16 cellular contexts compared by ENCODE assay signal in genomic region chr10:71815515-71816130, GRCh38. TPM values are rescaled to one million over a fixed set of nuclear protein-coding genes. Genes with fewer than 3 reads are reported as not detected.
DNase-seq lines count a peak whose midpoint lies in the region; ATAC-seq, FAIRE-seq and TF ChIP-seq lines count a peak whose summit lies in the region.
"Had no signal": no experiment of that assay in that cellular context is flagged by ENCODE, and none has a peak within 500 bp of the region (broad histone marks: within the 10 kb centered on the region; RNA-seq: fewer than 3 reads in every experiment).

No MANE protein-coding gene starts in this region.

- no peak overlapping the region for H3K4me2 ChIP-seq in GM12878 (ENCODE audit: control insufficient read depth, insufficient read depth)

- H3K4me1 Mint-ChIP-seq in activated naive CD4-positive, alpha-beta T cell treated with anti-CD3 and anti-CD28 coated beads for 36 hours (ENCODE audit: low read depth) = peaks cover 2% of the 10 kb centered on the region

- no peak for TF ChIP-seq EP300 in GM12878 (IDR thresholded peaks at IDR 0.05; ENCODE audit: borderline replicate concordance in 1 of 2, control insufficient read depth in 1 of 2, low read depth in 2 of 2, low read length in 2 of 2)

- no peaks in the 10 kb centered on the region for H4K20me1 ChIP-seq in GM12878 (ENCODE audit: control insufficient read depth, insufficient read depth)

- intact Hi-C loops in left ventricle myocardium inferior (cut with micrococcal nuclease) = loop anchor here (10.0 kb wide), 1 partner anchor 431 kb away; no protein-coding TSS in a partner anchor
- intact Hi-C loops in cardiac septum (cut with DNase I) = loop anchor here (10.0 kb wide), 1 partner anchor 241 kb away; no protein-coding TSS in a partner anchor
- intact Hi-C loops in GM12878 (cut with micrococcal nuclease; ENCODE audit: unreplicated experiment) = no loop called here
- intact Hi-C loops in activated naive CD4-positive, alpha-beta T cell treated with anti-CD3 and anti-CD28 coated beads for 36 hours (cut with micrococcal nuclease) = no loop called here

- H3K4me3 ChIP-seq in left ventricle myocardium inferior = no peak overlapping the region
- no peak overlapping the region for H3K4me3 ChIP-seq in GM12878
- H3K4me3 ChIP-seq: BLaER1 treated with 17β-estradiol and CSF1 and Interleukin-3, amounts not matched to agents 10 nM and 100 nM had no signal

- peak; percentile 21; the same call in 1 of the 2 replicates for TF ChIP-seq POLR2A in GM12878 (IDR thresholded peaks at IDR 0.05; ENCODE audit: low read depth, low read length)

- no peaks in the 10 kb centered on the region for H3K27me3 Mint-ChIP-seq in activated naive CD4-positive, alpha-beta T cell treated with anti-CD3 and anti-CD28 coated beads for 36 hours (ENCODE audit: low read depth)
- H3K27me3 Mint-ChIP-seq: IgD-negative memory B cell had no signal

- TF ChIP-seq RAD21 in GM12878 (IDR thresholded peaks at IDR 0.05; ENCODE audit: insufficient read depth, low read depth, low read length) = no peak

- H3K9me3 Mint-ChIP-seq in activated naive CD4-positive, alpha-beta T cell treated with anti-CD3 and anti-CD28 coated beads for 36 hours = no peaks in the 10 kb centered on the region
- H3K9me3 Mint-ChIP-seq: H9, IgD-negative memory B cell had no signal

- CTCF ChIA-PET in GM12878 (lab: Yijun Ruan, JAX) = interaction anchor here (0.6 to 8.9 kb wide), 2 partner anchors 80 to 710 kb away, joined by 3 to 46 read pairs; no protein-coding TSS in a partner anchor
- CTCF ChIA-PET in activated naive CD4-positive, alpha-beta T cell treated with anti-CD3 and anti-CD28 coated beads for 36 hours (lab: Charles Lee) = interaction anchor here (0.8 kb wide), 1 partner anchor 118 kb away, joined by 4 read pairs; no protein-coding TSS in a partner anchor

- H3K4me1 ChIP-seq in left ventricle myocardium inferior (peaks cover 58% of the 10 kb centered on the region), GM12878 (ENCODE audit: control insufficient read depth, insufficient read depth, low read length) (peaks cover 3% of the 10 kb centered on the region; the same call in 1 of the 2 replicates)

- no peak for ATAC-seq in GM12878
- ATAC-seq in HG02571 (IDR thresholded peaks at IDR 0.05; ENCODE audit: unreplicated experiment) = no peak

- H3K27ac Mint-ChIP-seq in activated naive CD4-positive, alpha-beta T cell treated with anti-CD3 and anti-CD28 coated beads for 36 hours = no peak overlapping the region
- H3K27ac Mint-ChIP-seq: IgD-negative memory B cell had no signal

- H3K36me3 ChIP-seq in left ventricle myocardium inferior = peaks cover 61% of the 10 kb centered on the region
- H3K36me3 ChIP-seq in GM12878 (ENCODE audit: control insufficient read depth in 2 of 2, insufficient read depth in 2 of 2, low read length in 1 of 2) = peaks cover 7 to 37% of the 10 kb centered on the region in 2 experiments

- H3K9ac ChIP-seq in GM12878 (ENCODE audit: control insufficient read depth, insufficient read depth, low read length) = no peak overlapping the region

- BruUV-seq in GM12878 (replicated peaks; lab: Mats Ljungman, UMichigan) = no TSS peak

- H3K4me3 Mint-ChIP-seq in activated naive CD4-positive, alpha-beta T cell treated with anti-CD3 and anti-CD28 coated beads for 36 hours = no peak overlapping the region
- H3K4me3 Mint-ChIP-seq: H9, IgD-negative memory B cell had no signal

- no peaks in the 10 kb centered on the region for H3K9me3 ChIP-seq in left ventricle myocardium inferior (replicated peaks)
- H3K9me3 ChIP-seq in GM12878 (replicated peaks; ENCODE audit: control insufficient read depth, insufficient read depth, low read length) = no peaks in the 10 kb centered on the region
- H3K9me3 ChIP-seq: BLaER1 treated with 17β-estradiol and CSF1 and Interleukin-3, amounts not matched to agents 10 nM and 100 nM had no signal

- 93% methylated on average over 15 of the region's 15 CpGs for WGBS in GM12878 (ENCODE audit: insufficient coverage, insufficient replicate concordance, low lambda C conversion rate, missing lambda C conversion rate)

- H3K27ac ChIP-seq in left ventricle myocardium inferior (replicated peaks) = peak overlapping the region; percentile 86
- no peak overlapping the region for H3K27ac ChIP-seq in GM12878 (ENCODE audit: control insufficient read depth, insufficient read depth)
- peak overlapping the region; percentile 39 for H3K27ac ChIP-seq in layer of hippocampus (ENCODE audit: low read depth, low read length)
- peak overlapping the region; percentile 18 for H3K27ac ChIP-seq in substantia nigra (ENCODE audit: low read depth, low read length, poor library complexity, severe bottlenecking)

- in situ Hi-C loops in GM12878 (cut with MboI) = no loop called here

- TF ChIP-seq CTCF in left ventricle myocardium inferior (IDR thresholded peaks at IDR 0.05; ENCODE audit: borderline replicate concordance) = no peak
- no peak for TF ChIP-seq CTCF in GM12878 (IDR thresholded peaks at IDR 0.05 in 2 of 3, conservative IDR thresholded peaks at IDR 0.05 in 1 of 3; ENCODE audit: control insufficient read depth in 2 of 3, extremely low read depth in 1 of 3, insufficient read depth in 1 of 3, low read depth in 3 of 3, low read length in 3 of 3)

- SMC1A ChIA-PET in GM12878 (lab: Charles Lee; ENCODE audit: uncharacterized antibody, unreplicated experiment) = interaction anchor here (1.1 to 2.4 kb wide), 2 partner anchors 15 to 81 kb away, joined by 3 to 9 read pairs; no protein-coding TSS in a partner anchor

- no peak overlapping the region for H2AFZ ChIP-seq in GM12878 (ENCODE audit: control insufficient read depth, low read depth, low read length)

- RAD21 ChIA-PET in GM12878 (lab: Charles Lee; ENCODE audit: unreplicated experiment) = no interaction called here

- H3K79me2 ChIP-seq in GM12878 (ENCODE audit: control insufficient read depth, insufficient read depth, low read length) = no peaks in the 10 kb centered on the region

- POLR2A ChIA-PET in GM12878 (lab: Charles Lee) = no interaction called here

- H3K27me3 ChIP-seq in left ventricle myocardium inferior (ENCODE audit: low read depth) (no peaks in the 10 kb centered on the region), GM12878 (replicated peaks in 1 of 2; ENCODE audit: control insufficient read depth in 2 of 2, insufficient read depth in 2 of 2, low read length in 1 of 2) (no peaks in the 10 kb centered on the region), layer of hippocampus (ENCODE audit: control insufficient read depth, insufficient read depth, low read length) (no peaks in the 10 kb centered on the region)
- H3K27me3 ChIP-seq: BLaER1 treated with 17β-estradiol and CSF1 and Interleukin-3, amounts not matched to agents 10 nM and 100 nM had no signal

- peaks cover 11% of the 10 kb centered on the region for H3K36me3 Mint-ChIP-seq in activated naive CD4-positive, alpha-beta T cell treated with anti-CD3 and anti-CD28 coated beads for 36 hours (ENCODE audit: low read depth)

- FAIRE-seq in GM12878 (lab: Jason Lieb, UNC) = no peak

- no peak for DNase-seq in left ventricle myocardium inferior
- DNase-seq in cardiac septum (ENCODE audit: low spot score) = no peak
- DNase-seq in GM12878 (ENCODE audit: low read depth, low spot score) = no peak
- DNase-seq in substantia nigra (lab: John Stamatoyannopoulos, UW) = peak in 1 of 49 donors; percentile 20
- DNase-seq in NCI-H1048 (lab: John Stamatoyannopoulos, UW) = no peak
- DNase-seq in activated naive CD4-positive, alpha-beta T cell treated with anti-CD3 and anti-CD28 coated beads for 36 hours = no peak
- DNase-seq: DMS 273 treated with DMSO at 0.1 percent for 48 hours; NCI-H1930; NCI-H446 treated with DMSO at 0.1 percent for 48 hours; NK-92 treated with Interleukin-12 subunit alpha and Interleukin-12 subunit beta, amount 100 ng/mL, for 24 hours; RPMI8226 had no signal

RNA-seq across cellular contexts. Expression of gene PSAP, which starts 35.4 kb away (rescaled TPM):
- 1,672 TPM for total RNA-seq in left ventricle myocardium inferior
- 1,123 TPM for total RNA-seq in cardiac septum
- 269 and 285 TPM in 2 replicates for total RNA-seq in GM12878 (2013; cell fraction: nucleolus; rRNA removed)
- total RNA-seq in GM12878 (2014; rRNA removed) = 287 and 299 TPM in 2 replicates
- 178 and 179 TPM in 2 replicates for total RNA-seq in GM12878 (2014; rRNA removed; fragmentation: Illumina TruSeq; extraction: Trizol)
- total RNA-seq in GM12878 (2021) = 336 and 346 TPM in 2 replicates
- polyA plus RNA-seq in GM12878 (2011; ENCODE audit: low read depth) = 193 TPM
- 190 and 232 TPM in 2 replicates for polyA plus RNA-seq in GM12878 (2011; rRNA removed)
- polyA plus RNA-seq in GM12878 (2011; cell fraction: cytosol; rRNA removed) = 284 and 288 TPM in 2 replicates
- polyA plus RNA-seq in GM12878 (2011; cell fraction: nucleus; rRNA removed) = 240 and 286 TPM in 2 replicates
- 258 and 314 TPM in 2 replicates for polyA plus RNA-seq in GM12878 (2012)
- polyA plus RNA-seq in GM12878 (2014; fragmentation: Illumina TruSeq; extraction: Trizol) = 251 and 258 TPM in 2 replicates
- 100 to 1,000 TPM; 280 to 312 TPM for polyA plus RNA-seq in GM12878 (2014; fragmentation: Nextera tagmentation; extraction: Ambion mirVana)
- 309 and 310 TPM in 2 replicates for polyA plus RNA-seq in GM12878 (2014; rRNA removed)
- 100 to 1,000 TPM; 275 to 291 TPM for polyA plus RNA-seq in GM12878 (2016; fragmentation: Nextera tagmentation; extraction: Ambion mirVana)
- 185 and 279 TPM in 2 replicates for polyA minus RNA-seq in GM12878 (2011; rRNA and poly(A)+ RNA removed)
- polyA minus RNA-seq in GM12878 (2011; cell fraction: cytosol; rRNA and poly(A)+ RNA removed) = 85.0 and 93.7 TPM in 2 replicates
- 43.9 and 51.0 TPM in 2 replicates for polyA minus RNA-seq in GM12878 (2011; cell fraction: nucleus; rRNA and poly(A)+ RNA removed)
- 100 to 1,000 TPM; 129 to 133 TPM for total RNA-seq in activated naive CD4-positive, alpha-beta T cell treated with anti-CD3 and anti-CD28 coated beads for 36 hours

RNA-seq across cellular contexts. Expression of gene VSIR, which starts 42.3 kb away (rescaled TPM):
- total RNA-seq in left ventricle myocardium inferior = 104 TPM
- total RNA-seq in cardiac septum = 63.0 TPM
- 68.6 and 75.4 TPM in 2 replicates for total RNA-seq in GM12878 (2013; cell fraction: nucleolus; rRNA removed)
- 8.6 and 14.7 TPM in 2 replicates for total RNA-seq in GM12878 (2014; rRNA removed)
- total RNA-seq in GM12878 (2014; rRNA removed; fragmentation: Illumina TruSeq; extraction: Trizol) = 5.1 and 5.9 TPM in 2 replicates
- total RNA-seq in GM12878 (2021) = 12.1 and 12.5 TPM in 2 replicates
- polyA plus RNA-seq in GM12878 (2011; ENCODE audit: low read depth) = 3.6 TPM
- 0.78 and 2.4 TPM in 2 replicates for polyA plus RNA-seq in GM12878 (2011; rRNA removed)
- polyA plus RNA-seq in GM12878 (2011; cell fraction: cytosol; rRNA removed) = 2.7 and 3.3 TPM in 2 replicates
- 5.1 and 6.0 TPM in 2 replicates for polyA plus RNA-seq in GM12878 (2011; cell fraction: nucleus; rRNA removed)
- polyA plus RNA-seq in GM12878 (2012) = 9.2 and 12.0 TPM in 2 replicates
- 0.76 and 6.3 TPM in 2 replicates for polyA plus RNA-seq in GM12878 (2014; fragmentation: Illumina TruSeq; extraction: Trizol)
- polyA plus RNA-seq in GM12878 (2014; fragmentation: Nextera tagmentation; extraction: Ambion mirVana) = under 1 TPM; 0.19 to 0.24 TPM
- 8.5 and 10.4 TPM in 2 replicates for polyA plus RNA-seq in GM12878 (2014; rRNA removed)
- 1 to 10 TPM; 7.0 to 9.2 TPM for polyA plus RNA-seq in GM12878 (2016; fragmentation: Nextera tagmentation; extraction: Ambion mirVana)
- polyA minus RNA-seq in GM12878 (2011; rRNA and poly(A)+ RNA removed) = 2.6 and 5.9 TPM in 2 replicates
- polyA minus RNA-seq in GM12878 (2011; cell fraction: cytosol; rRNA and poly(A)+ RNA removed) = 0.67 and 0.94 TPM in 2 replicates
- polyA minus RNA-seq in GM12878 (2011; cell fraction: nucleus; rRNA and poly(A)+ RNA removed) = 4.0 and 4.9 TPM in 2 replicates
- total RNA-seq in activated naive CD4-positive, alpha-beta T cell treated with anti-CD3 and anti-CD28 coated beads for 36 hours = 10 to 100 TPM; 52.0 to 55.5 TPM

Comparison
In these comparisons a context has a peak if more than half of its experiments do, and no peak if none do; other contexts are left out.
1. intact Hi-C loops: an anchor here in left ventricle myocardium inferior (10.0 kb wide) and cardiac septum (10.0 kb wide); none called in GM12878 and activated naive CD4-positive, alpha-beta T cell treated with anti-CD3 and anti-CD28 coated beads for 36 hours.